In the genomic region with DNA sequence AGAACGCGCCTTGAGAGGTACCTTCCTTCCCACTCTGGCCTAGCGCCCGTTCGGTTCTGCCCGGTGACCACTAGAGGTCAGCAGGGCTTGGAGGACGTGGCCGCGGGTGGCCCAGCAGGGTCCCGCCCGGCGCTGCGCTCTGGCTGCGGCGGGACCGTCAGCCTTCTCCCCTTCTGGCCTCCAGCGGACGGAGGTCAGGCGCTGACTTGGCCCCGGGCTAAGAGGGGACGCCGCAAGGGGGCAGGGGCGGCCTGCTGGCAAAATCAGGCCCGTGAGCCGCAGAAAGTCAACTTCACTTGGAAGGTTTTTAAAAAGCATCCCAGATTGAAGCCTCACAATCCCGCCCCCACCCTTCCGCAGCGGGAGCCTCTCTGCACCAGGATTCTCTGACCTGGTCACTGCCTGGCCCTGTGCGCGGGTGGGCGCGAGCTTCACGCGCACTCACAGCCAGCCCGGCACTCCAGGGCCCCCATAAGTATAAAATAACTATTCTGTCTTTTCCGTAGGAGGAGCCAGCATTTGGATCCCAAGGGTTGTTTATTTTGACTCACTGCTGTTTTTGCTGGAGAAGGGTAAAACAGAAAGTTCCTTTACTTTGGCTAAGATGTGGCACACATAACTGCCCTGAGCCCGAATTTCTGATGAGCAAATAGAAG, we compare ENCODE assay signal across 8 cellular contexts. TPM values are rescaled to one million over a fixed set of nuclear protein-coding genes. Genes with fewer than 3 reads are reported as not detected.
DNase-seq lines count a peak whose midpoint lies in the region; ATAC-seq and TF ChIP-seq lines count a peak whose summit lies in the region.

No MANE protein-coding gene starts in this region.

- no peak for TF ChIP-seq EP300 in gastroesophageal sphincter (IDR thresholded peaks at IDR 0.05)

- WGBS in gastroesophageal sphincter (ENCODE audit: low coverage in 1 of 2), 2 donors: 20% methylated on average over 1 of the region's 37 CpGs

- ATAC-seq in gastroesophageal sphincter: peak; percentile 92
- peak; percentile 77 for ATAC-seq in thoracic aorta (ENCODE audit: insufficient number of reproducible peaks, low FRiP score, low read depth)
- ATAC-seq in GM18498 (IDR thresholded peaks at IDR 0.05; ENCODE audit: unreplicated experiment): no peak

- peaks cover 11% of the 10 kb centered on the region for H3K4me1 ChIP-seq in ACC112 (ENCODE audit: control insufficient read depth, insufficient read depth, low read length, unreplicated experiment)
- peaks cover 0 to 30% (median 15%) of the 10 kb centered on the region in 3 donors for H3K4me1 ChIP-seq in gastroesophageal sphincter
- H3K4me1 ChIP-seq in neutrophil (ENCODE audit: control insufficient read depth in 1 of 2, insufficient read depth in 1 of 2, low read depth in 1 of 2, low read length in 1 of 2): peaks cover 10 to 23% of the 10 kb centered on the region in 2 experiments
- H3K4me1 ChIP-seq in thoracic aorta (ENCODE audit: control insufficient read depth in 1 of 2, low read depth in 2 of 2): peaks cover 6 to 39% of the 10 kb centered on the region in 2 donors

- DNase-seq in H7: peak; percentile 94
- peak; percentile 53 for DNase-seq in RPMI7951 (ENCODE audit: low read depth)
- peak; percentile 58 for DNase-seq in activated naive CD4-positive, alpha-beta T cell treated with Interleukin-2 at 50 U/mL for 16 hours
- DNase-seq in thoracic aorta (ENCODE audit: low spot score): no peak

- peak overlapping the region; percentile 71 for H3K4me3 ChIP-seq in ACC112 (ENCODE audit: low read depth, low read length)
- H3K4me3 ChIP-seq in H7 (ENCODE audit: insufficient read depth, low read depth, low read length): peak overlapping the region; percentile 2; the same call in 1 of the 2 replicates
- peak overlapping the region; percentile 31 to 47 for H3K4me3 ChIP-seq in gastroesophageal sphincter
- peak overlapping the region in 1 of 2 experiments; percentile 20 for H3K4me3 ChIP-seq in neutrophil (ENCODE audit: low read depth in 1 of 2, low read length in 1 of 2)
- H3K4me3 ChIP-seq in thoracic aorta: peak overlapping the region; percentile 68

- no peaks in the 10 kb centered on the region for H3K36me3 ChIP-seq in ACC112 (ENCODE audit: insufficient read depth, low read length)
- no peaks in the 10 kb centered on the region for H3K36me3 ChIP-seq in H7 (replicated peaks; ENCODE audit: control insufficient read depth, insufficient read depth, low read length)
- H3K36me3 ChIP-seq in gastroesophageal sphincter: no peaks in the 10 kb centered on the region
- no peaks in the 10 kb centered on the region for H3K36me3 ChIP-seq in neutrophil
- H3K36me3 ChIP-seq in thoracic aorta: no peaks in the 10 kb centered on the region

- TF ChIP-seq CTCF in gastroesophageal sphincter (IDR thresholded peaks at IDR 0.05) (peak; percentile 68 to 93 (median 91)), neutrophil (IDR thresholded peaks at IDR 0.05) (peak; percentile 68), thoracic aorta (IDR thresholded peaks at IDR 0.05) (peak; percentile 84)

- TF ChIP-seq POLR2A in gastroesophageal sphincter (IDR thresholded peaks at IDR 0.05): no peak

- H3K27ac ChIP-seq in ACC112 (ENCODE audit: low read depth, low read length) (peak overlapping the region; percentile 62), gastroesophageal sphincter (peak overlapping the region; percentile 30 to 76 (median 70)), neutrophil (no peak overlapping the region), thoracic aorta (peak overlapping the region; percentile 75 to 81)

- no peaks in the 10 kb centered on the region for H3K79me2 ChIP-seq in ACC112 (ENCODE audit: control insufficient read depth, insufficient read depth, low read length, unreplicated experiment)

- H3K27me3 ChIP-seq in ACC112 (ENCODE audit: insufficient read depth, low read length): no peaks in the 10 kb centered on the region
- no peaks in the 10 kb centered on the region; the same call in 1 of the 2 replicates for H3K27me3 ChIP-seq in H7 (ENCODE audit: control insufficient read depth, insufficient read depth, low read length)
- H3K27me3 ChIP-seq in gastroesophageal sphincter: peaks cover 4% of the 10 kb centered on the region
- peaks cover 9% of the 10 kb centered on the region for H3K27me3 ChIP-seq in neutrophil
- H3K27me3 ChIP-seq in thoracic aorta (replicated peaks; ENCODE audit: insufficient read depth): no peaks in the 10 kb centered on the region

- H3K9me3 ChIP-seq in gastroesophageal sphincter (no peaks in the 10 kb centered on the region), neutrophil (no peaks in the 10 kb centered on the region), thoracic aorta (no peaks in the 10 kb centered on the region)

- peak overlapping the region; percentile 70 for H2AFZ ChIP-seq in ACC112 (ENCODE audit: low read length, unreplicated experiment)

RNA-seq across cellular contexts. Expression of gene ZBTB16, which starts 23.2 kb away (rescaled TPM):
- not detected in 2 replicates for total RNA-seq in H7 (2014; rRNA removed; shearing (Covaris generic))
- not detected in 2 replicates for total RNA-seq in RPMI7951 (2014; rRNA removed; shearing (Covaris generic))
- total RNA-seq in gastroesophageal sphincter (100 to 1,000 TPM; 153 to 284 (median 232) TPM), thoracic aorta (100 to 1,000 TPM; 314 to 545 TPM)

Comparison
In these comparisons a context has a peak if more than half of its experiments do, and no peak if none do; other contexts are left out.
1. RNA of gene ZBTB16, which starts 23.2 kb away (total RNA-seq): 314 to 545 TPM in thoracic aorta and 153 to 284 TPM in gastroesophageal sphincter; not detected in H7 and not detected in RPMI7951; every median in the first group is over 100 times any median in the second.
2. Peak in every context shown above with its lines, with median percentiles within 50 percentile points of each other: CTCF ChIP-seq.